Comparison of ENCODE assay signal across 8 cellular contexts in genomic region chr12:64459388-64460024, GRCh38. TPM values are rescaled to one million over a fixed set of nuclear protein-coding genes. Genes with fewer than 3 reads are reported as not detected.
DNase-seq lines count a peak whose midpoint lies in the region; ATAC-seq and TF ChIP-seq lines count a peak whose summit lies in the region.

No MANE protein-coding gene starts in this region.

- no peak for TF ChIP-seq RAD21 in SK-N-SH (IDR thresholded peaks at IDR 0.05; ENCODE audit: low read length)

- H2AFZ ChIP-seq in SK-N-SH (ENCODE audit: low read depth), result no peak overlapping the region

- peaks cover 6% of the 10 kb centered on the region for H3F3A ChIP-seq in SK-N-SH (replicated peaks; ENCODE audit: insufficient read depth)

- H4K20me1 ChIP-seq in SK-N-SH (ENCODE audit: insufficient read depth), result peaks cover 14% of the 10 kb centered on the region; the same call in 1 of the 2 replicates

- WGBS in SK-N-SH (ENCODE audit: low lambda C conversion rate), result 77% methylated on average over 3 of the region's 3 CpGs

- H3K4me3 ChIP-seq in SK-N-SH (ENCODE audit: low read depth in 2 of 2, low read length in 1 of 2), result no peak overlapping the region; a peak in 1 of 4 replicates
- peak overlapping the region; percentile 30 to 68 (median 54) for H3K4me3 ChIP-seq in subcutaneous abdominal adipose tissue (ENCODE audit: low read depth in 1 of 5, low read length in 5 of 5)
- H3K4me3 ChIP-seq in WERI-Rb-1 (ENCODE audit: low read depth, low read length), result no peak overlapping the region

- H3K9me3 ChIP-seq in SK-N-SH, result no peaks in the 10 kb centered on the region
- no peaks in the 10 kb centered on the region for H3K9me3 ChIP-seq in subcutaneous abdominal adipose tissue (ENCODE audit: control insufficient read depth in 5 of 5, low read length in 5 of 5)
- H3K9me3 ChIP-seq in WERI-Rb-1 (ENCODE audit: severe bottlenecking), result no peaks in the 10 kb centered on the region

- CTCF ChIA-PET in SK-N-SH (lab: Yijun Ruan, JAX), result interaction anchor here (2.1 kb wide), 1 partner anchor 90 kb away, joined by 5 read pairs; no protein-coding TSS in a partner anchor

- TF ChIP-seq CTCF in SK-N-SH (IDR thresholded peaks at IDR 0.05) (no peak), WERI-Rb-1 (IDR thresholded peaks at IDR 0.05; ENCODE audit: low read depth, low read length) (no peak)

- H3K36me3 ChIP-seq in SK-N-SH (replicated peaks in 1 of 2; ENCODE audit: control insufficient read depth in 1 of 2, insufficient read depth in 2 of 2, low read length in 1 of 2) (peaks cover 36 to 41% of the 10 kb centered on the region in 2 experiments), subcutaneous abdominal adipose tissue (ENCODE audit: control insufficient read depth in 5 of 5, insufficient read depth in 5 of 5, low read length in 5 of 5) (peaks cover 2 to 21% (median 5%) of the 10 kb centered on the region in 5 donors), WERI-Rb-1 (peaks cover 48% of the 10 kb centered on the region)

- TF ChIP-seq EP300 in SK-N-SH (IDR thresholded peaks at IDR 0.05; ENCODE audit: borderline replicate concordance in 1 of 2, low read depth in 1 of 2, low read length in 1 of 2), result no peak

- H3K27ac ChIP-seq in SK-N-SH (ENCODE audit: low read depth in 2 of 2, low read length in 1 of 2) (peak overlapping the region in 1 of 2 experiments; percentile 17; a peak in 2 of 4 replicates), subcutaneous abdominal adipose tissue (ENCODE audit: low read depth, low read length) (peak overlapping the region; percentile 84), WERI-Rb-1 (no peak overlapping the region)

- POLR2A ChIA-PET in SK-N-SH (lab: Yijun Ruan, JAX), result no interaction called here

- H3K27me3 ChIP-seq in SK-N-SH (ENCODE audit: insufficient read depth) (no peaks in the 10 kb centered on the region), subcutaneous abdominal adipose tissue (ENCODE audit: control insufficient read depth in 5 of 5, insufficient read depth in 4 of 5, low read length in 5 of 5) (no peaks in the 10 kb centered on the region), WERI-Rb-1 (ENCODE audit: insufficient read depth, low read depth, severe bottlenecking) (no peaks in the 10 kb centered on the region)

- peaks cover 87% of the 10 kb centered on the region for H3K79me2 ChIP-seq in SK-N-SH (ENCODE audit: insufficient read depth)

- H3K9me2 ChIP-seq in SK-N-SH, result no peaks in the 10 kb centered on the region

- peak overlapping the region; percentile 42 for H3K4me2 ChIP-seq in SK-N-SH

- H3K4me1 ChIP-seq in SK-N-SH (ENCODE audit: control insufficient read depth in 1 of 2, insufficient read depth in 2 of 2, low read depth in 1 of 2, low read length in 1 of 2) (peaks cover 0 to 19% of the 10 kb centered on the region in 2 experiments; a peak in 2 of 4 replicates), subcutaneous abdominal adipose tissue (ENCODE audit: control insufficient read depth in 5 of 5, insufficient read depth in 5 of 5, low read length in 5 of 5) (peaks cover 8 to 32% (median 23%) of the 10 kb centered on the region in 5 donors)

- ATAC-seq in GM21529 (IDR thresholded peaks at IDR 0.05; ENCODE audit: unreplicated experiment) (peak; percentile 63), left ventricle myocardium superior (peak; percentile 41), HG02970 (IDR thresholded peaks at IDR 0.05; ENCODE audit: low FRiP score, unreplicated experiment) (no peak)

- intact Hi-C loops in left ventricle myocardium superior (cut with micrococcal nuclease), result no loop called here

- H3K9ac ChIP-seq in SK-N-SH, result peak overlapping the region; percentile 7; the same call in 1 of the 2 replicates
- peak overlapping the region; percentile 44 to 66 (median 60) for H3K9ac ChIP-seq in subcutaneous abdominal adipose tissue (ENCODE audit: low read length in 5 of 5)

- DNase-seq in AG20443 (ENCODE audit: low spot score) (peak; percentile 17), SK-N-SH (no peak), left ventricle myocardium superior (no peak), WERI-Rb-1 (no peak), SKM-1 (lab: John Stamatoyannopoulos, UW; ENCODE audit: unreplicated experiment) (no peak)

TF ChIP-seq in SK-N-SH, 30 proteins besides CTCF, POLR2A, EP300 and RAD21:
- TF ChIP-seq TCF12 (IDR thresholded peaks at IDR 0.05) (no peak), FOXM1 (IDR thresholded peaks at IDR 0.05; ENCODE audit: low read depth) (no peak), PBX3 (IDR thresholded peaks at IDR 0.05) (no peak), ZBTB33 (IDR thresholded peaks at IDR 0.05; ENCODE audit: borderline replicate concordance, low read depth) (no peak), SMC3 (IDR thresholded peaks at IDR 0.05; ENCODE audit: low read depth, low read length) (no peak), CHD2 (IDR thresholded peaks at IDR 0.05; ENCODE audit: low read length, partially characterized antibody) (no peak), NRF1 (IDR thresholded peaks at IDR 0.05; ENCODE audit: low read depth, low read length) (no peak)

RNA-seq across cellular contexts. Expression of gene TBK1, which starts 7.6 kb away (rescaled TPM):
- polyA plus RNA-seq in SK-N-SH (2012; rRNA removed), result 8.2 and 11.5 TPM in 2 replicates
- polyA plus RNA-seq in SK-N-SH (2012; cell fraction: cytosol; rRNA removed), result 13.4 and 16.7 TPM in 2 replicates
- polyA plus RNA-seq in SK-N-SH (2012; cell fraction: nucleus; rRNA removed), result 5.0 and 14.9 TPM in 2 replicates
- 11.7 TPM for total RNA-seq in left ventricle myocardium superior

RNA-seq across cellular contexts. Expression of gene XPOT, which starts 55.3 kb away (rescaled TPM):
- 25.6 and 42.3 TPM in 2 replicates for polyA plus RNA-seq in SK-N-SH (2012; rRNA removed)
- polyA plus RNA-seq in SK-N-SH (2012; cell fraction: cytosol; rRNA removed), result 36.6 and 38.3 TPM in 2 replicates
- polyA plus RNA-seq in SK-N-SH (2012; cell fraction: nucleus; rRNA removed), result 24.3 and 79.5 TPM in 2 replicates
- 24.7 TPM for total RNA-seq in left ventricle myocardium superior

Comparison
In these comparisons a context has a peak if more than half of its experiments do, and no peak if none do; other contexts are left out.
1. H3K4me3 ChIP-seq: peak in subcutaneous abdominal adipose tissue (5 of 5); none in SK-N-SH (0 of 2) and WERI-Rb-1 (single experiment).